ENCODE assay signal across 8 cellular contexts in the genomic region with DNA sequence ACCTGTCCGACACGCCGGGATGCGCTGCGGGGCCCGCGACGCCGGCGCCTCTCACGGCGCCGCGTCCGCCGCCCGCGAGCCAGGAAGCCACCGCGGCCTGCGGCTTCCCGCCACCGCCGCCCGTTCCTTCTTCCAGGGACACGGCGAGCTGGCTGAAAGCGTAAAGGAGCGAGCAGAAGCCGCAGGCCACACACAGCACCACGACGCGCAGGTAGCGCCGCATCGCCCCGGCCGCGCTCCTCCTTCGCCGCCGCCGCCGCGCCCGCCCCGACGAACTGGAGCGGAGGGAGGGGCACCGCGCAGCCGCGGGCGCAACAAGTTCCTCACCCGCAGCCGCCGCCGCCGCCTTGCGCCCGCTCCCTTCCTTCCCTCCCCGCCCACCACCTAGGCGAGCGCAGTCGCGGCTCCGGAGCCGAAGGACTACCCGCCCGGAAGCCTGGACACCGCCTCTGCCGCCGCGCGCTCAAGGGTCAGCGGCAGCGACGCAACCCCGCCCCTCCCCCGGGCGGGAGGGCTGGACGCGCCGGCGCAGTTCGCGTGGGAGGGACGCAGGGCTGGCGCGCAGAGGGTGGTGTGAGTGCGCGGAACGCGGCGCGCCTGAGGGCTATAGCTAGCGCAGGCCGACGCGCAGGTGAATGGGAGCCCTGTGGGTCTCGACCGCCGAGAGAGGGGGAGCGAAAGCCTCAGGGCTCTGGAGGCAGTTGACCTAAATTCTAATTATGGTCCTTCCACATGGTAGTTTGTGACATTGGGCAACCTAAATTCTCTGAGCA. TPM values are rescaled to one million over a fixed set of nuclear protein-coding genes. Genes with fewer than 3 reads are reported as not detected.
A peak's percentile ranks its signal among the peaks of the same experiment; 100 is the strongest.
DNase-seq lines count a peak whose midpoint lies in the region; ATAC-seq and TF ChIP-seq lines count a peak whose summit lies in the region.

A gene with protein sequence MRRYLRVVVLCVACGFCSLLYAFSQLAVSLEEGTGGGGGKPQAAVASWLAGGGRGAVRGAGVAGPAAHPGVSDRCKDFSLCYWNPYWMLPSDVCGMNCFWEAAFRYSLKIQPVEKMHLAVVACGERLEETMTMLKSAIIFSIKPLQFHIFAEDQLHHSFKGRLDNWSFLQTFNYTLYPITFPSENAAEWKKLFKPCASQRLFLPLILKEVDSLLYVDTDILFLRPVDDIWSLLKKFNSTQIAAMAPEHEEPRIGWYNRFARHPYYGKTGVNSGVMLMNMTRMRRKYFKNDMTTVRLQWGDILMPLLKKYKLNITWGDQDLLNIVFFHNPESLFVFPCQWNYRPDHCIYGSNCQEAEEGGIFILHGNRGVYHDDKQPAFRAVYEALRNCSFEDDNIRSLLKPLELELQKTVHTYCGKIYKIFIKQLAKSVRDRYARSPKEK (minus strand): TSS at position 451 of the 773 bp plus-strand sequence. CDS start 228 bp downstream, at position 223.

- H4K20me1 ChIP-seq in DOHH2 (ENCODE audit: control insufficient read depth, insufficient read depth, low read depth, low read length) (peaks cover 7% of the 10 kb centered on the region; the same call in 1 of the 2 replicates), GM23248 (ENCODE audit: insufficient read depth) (no peaks in the 10 kb centered on the region)

- H3K27me3 ChIP-seq in DOHH2 (ENCODE audit: control insufficient read depth, low read length) (no peaks in the 10 kb centered on the region), GM23248 (replicated peaks; ENCODE audit: insufficient read depth) (no peaks in the 10 kb centered on the region)

- H3K4me1 Mint-ChIP-seq in activated T-helper 2 cell treated with anti-CD3 and anti-CD28 coated beads, Interferon-gamma antibody, Interleukin-2, Interleukin-4, amounts not matched to agents 10 μg/mL and 5 μg/mL and 100 μg/mL, durations not matched to agents 14 hours and 24 hours and 36 hours (ENCODE audit: low read depth): peaks cover 32% of the 10 kb centered on the region
- peaks cover 29 to 36% of the 10 kb centered on the region in 2 donors for H3K4me1 Mint-ChIP-seq in natural killer cell treated with Interleukin-12 subunit alpha and Interleukin-12 subunit beta and Interleukin-15 and Interleukin-18, amount 100 ng/mL, for 72 hours (ENCODE audit: low read depth in 2 of 2)

- H3K4me3 ChIP-seq in DOHH2 (ENCODE audit: low read length): peak within 1 kb of the TSS; percentile 82
- H3K4me3 ChIP-seq in GM23248: peak within 1 kb of the TSS; percentile 82

- H3K9me3 Mint-ChIP-seq in activated T-helper 2 cell treated with anti-CD3 and anti-CD28 coated beads, Interferon-gamma antibody, Interleukin-2, Interleukin-4, amounts not matched to agents 10 μg/mL and 5 μg/mL and 100 μg/mL, durations not matched to agents 14 hours and 24 hours and 36 hours: no peaks in the 10 kb centered on the region
- H3K9me3 Mint-ChIP-seq in natural killer cell treated with Interleukin-12 subunit alpha and Interleukin-12 subunit beta and Interleukin-15 and Interleukin-18, amount 100 ng/mL, for 72 hours: no peaks in the 10 kb centered on the region

- peaks cover 3% of the 10 kb centered on the region for H3K36me3 Mint-ChIP-seq in activated T-helper 2 cell treated with anti-CD3 and anti-CD28 coated beads, Interferon-gamma antibody, Interleukin-2, Interleukin-4, amounts not matched to agents 10 μg/mL and 5 μg/mL and 100 μg/mL, durations not matched to agents 14 hours and 24 hours and 36 hours (ENCODE audit: low read depth)
- no peaks in the 10 kb centered on the region for H3K36me3 Mint-ChIP-seq in natural killer cell treated with Interleukin-12 subunit alpha and Interleukin-12 subunit beta and Interleukin-15 and Interleukin-18, amount 100 ng/mL, for 72 hours

- 2 to 3% methylated on average over 45 to 67 of the region's 104 CpGs for WGBS in GM23248 (ENCODE audit: low coverage in 1 of 2, low lambda C conversion rate in 2 of 2, missing lambda C conversion rate in 2 of 2), 2 experiments

- H3K79me2 ChIP-seq in DOHH2 (ENCODE audit: control insufficient read depth, low read length) (peaks cover 46% of the 10 kb centered on the region), GM23248 (ENCODE audit: insufficient read depth) (peaks cover 46% of the 10 kb centered on the region)

- H3K27ac ChIP-seq in DOHH2 (ENCODE audit: low read depth, low read length): peak within 1 kb of the TSS; percentile 54
- peak within 1 kb of the TSS; percentile 23; the same call in 1 of the 2 replicates for H3K27ac ChIP-seq in GM23248

- no peaks in the 10 kb centered on the region for H3K9me3 ChIP-seq in DOHH2 (ENCODE audit: control insufficient read depth, insufficient read depth, low read length)
- H3K9me3 ChIP-seq in GM23248 (ENCODE audit: low read depth): no peaks in the 10 kb centered on the region

- H3K4me2 ChIP-seq in DOHH2 (ENCODE audit: low read length) (peak within 1 kb of the TSS; percentile 85), GM23248 (ENCODE audit: unreplicated experiment) (peak within 1 kb of the TSS; percentile 95)

- H3K4me3 Mint-ChIP-seq in activated T-helper 2 cell treated with anti-CD3 and anti-CD28 coated beads, Interferon-gamma antibody, Interleukin-2, Interleukin-4, amounts not matched to agents 10 μg/mL and 5 μg/mL and 100 μg/mL, durations not matched to agents 14 hours and 24 hours and 36 hours (ENCODE audit: low read depth): peak within 1 kb of the TSS; percentile 92
- H3K4me3 Mint-ChIP-seq in natural killer cell treated with Interleukin-12 subunit alpha and Interleukin-12 subunit beta and Interleukin-15 and Interleukin-18, amount 100 ng/mL, for 72 hours: peak within 1 kb of the TSS; percentile 91

- no peak for TF ChIP-seq CTCF in DOHH2 (IDR thresholded peaks at IDR 0.05; ENCODE audit: low read depth, low read length, poor library complexity, severe bottlenecking)

- H3K9ac ChIP-seq in GM23248: peak within 1 kb of the TSS; percentile 73

- H3K9me2 ChIP-seq in DOHH2 (replicated peaks; ENCODE audit: control insufficient read depth, low read length) (no peaks in the 10 kb centered on the region), GM23248 (ENCODE audit: insufficient read depth) (no peaks in the 10 kb centered on the region)

- H3K4me1 ChIP-seq in DOHH2 (ENCODE audit: control insufficient read depth, low read length) (peaks cover 25% of the 10 kb centered on the region), GM23248 (ENCODE audit: insufficient read depth) (peaks cover 29% of the 10 kb centered on the region)

- peak; percentile 97 to 98 for ATAC-seq in natural killer cell treated with Interleukin-12 subunit alpha and Interleukin-12 subunit beta and Interleukin-15 and Interleukin-18, amount 100 ng/mL, for 72 hours

- H3F3A ChIP-seq in DOHH2 (ENCODE audit: control insufficient read depth, insufficient read depth) (no peaks in the 10 kb centered on the region), GM23248 (ENCODE audit: insufficient read depth) (peaks cover 28% of the 10 kb centered on the region)

- no peaks in the 10 kb centered on the region for H3K36me3 ChIP-seq in DOHH2 (ENCODE audit: control insufficient read depth, low read length)
- H3K36me3 ChIP-seq in GM23248 (ENCODE audit: low read depth): no peaks in the 10 kb centered on the region

- DNase-seq in GM23248 (peak; percentile 97), Kasumi-1 (lab: John Stamatoyannopoulos, UW) (peak; percentile 72), RPMI8226 (peak; percentile 96), fibroblast of peridontal ligament (ENCODE audit: extremely low read depth) (peak; percentile 86)
- DNase-seq in activated T-helper 2 cell treated with anti-CD3 and anti-CD28 coated beads, Interferon-gamma antibody, Interleukin-2, Interleukin-4, amounts not matched to agents 10 μg/mL and 5 μg/mL and 100 μg/mL, durations not matched to agents 14 hours and 24 hours and 36 hours (ENCODE audit: low spot score): peak; percentile 77
- DNase-seq in natural killer cell treated with Interleukin-12 subunit alpha and Interleukin-12 subunit beta and Interleukin-15 and Interleukin-18, amount 100 ng/mL, for 72 hours (ENCODE audit: low spot score): peak; percentile 97
- DNase-seq in stimulated activated naive CD4-positive, alpha-beta T cell treated with Interleukin-2 at 50 U/mL for 16 hours (lab: John Stamatoyannopoulos, UW): peak; percentile 84

- in situ Hi-C loops in GM23248 (cut with MboI): loop anchor here (25.0 kb wide), 2 partner anchors 418 to 1143 kb away; no protein-coding TSS in a partner anchor

- H2AFZ ChIP-seq in GM23248: peak within 1 kb of the TSS; percentile 89

- H3K27me3 Mint-ChIP-seq in activated T-helper 2 cell treated with anti-CD3 and anti-CD28 coated beads, Interferon-gamma antibody, Interleukin-2, Interleukin-4, amounts not matched to agents 10 μg/mL and 5 μg/mL and 100 μg/mL, durations not matched to agents 14 hours and 24 hours and 36 hours (ENCODE audit: low read depth): peaks cover 7% of the 10 kb centered on the region
- H3K27me3 Mint-ChIP-seq in natural killer cell treated with Interleukin-12 subunit alpha and Interleukin-12 subunit beta and Interleukin-15 and Interleukin-18, amount 100 ng/mL, for 72 hours: no peaks in the 10 kb centered on the region

- intact Hi-C loops in activated T-helper 2 cell treated with anti-CD3 and anti-CD28 coated beads, Interferon-gamma antibody, Interleukin-2, Interleukin-4, amounts not matched to agents 10 μg/mL and 5 μg/mL and 100 μg/mL, durations not matched to agents 14 hours and 24 hours and 36 hours (cut with micrococcal nuclease): loop anchor here (1.0 kb wide), 3 partner anchors 46 to 182 kb away; a partner anchor contains a TSS

- peak within 1 kb of the TSS; percentile 79 for H3K27ac Mint-ChIP-seq in activated T-helper 2 cell treated with anti-CD3 and anti-CD28 coated beads, Interferon-gamma antibody, Interleukin-2, Interleukin-4, amounts not matched to agents 10 μg/mL and 5 μg/mL and 100 μg/mL, durations not matched to agents 14 hours and 24 hours and 36 hours
- H3K27ac Mint-ChIP-seq in natural killer cell treated with Interleukin-12 subunit alpha and Interleukin-12 subunit beta and Interleukin-15 and Interleukin-18, amount 100 ng/mL, for 72 hours: peak within 1 kb of the TSS; percentile 68 to 79

RNA-seq across cellular contexts. Expression of the gene that starts here (rescaled TPM):
- 14.6 and 16.6 TPM in 2 replicates for total RNA-seq in GM23248 (2014; rRNA removed; shearing (Covaris generic))
- polyA plus RNA-seq in GM23248 (2016; fragmentation: Nextera tagmentation; extraction: Ambion mirVana): 13.7 and 14.8 TPM in 2 replicates
- 9.8 and 11.0 TPM in 2 replicates for total RNA-seq in activated T-helper 2 cell treated with anti-CD3 and anti-CD28 coated beads, Interferon-gamma antibody, Interleukin-2, Interleukin-4, amounts not matched to agents 10 μg/mL and 5 μg/mL and 100 μg/mL, durations not matched to agents 14 hours and 24 hours and 36 hours
- total RNA-seq in natural killer cell treated with Interleukin-12 subunit alpha and Interleukin-12 subunit beta and Interleukin-15 and Interleukin-18, amount 100 ng/mL, for 72 hours: 10 to 100 TPM; 10.3 to 12.2 TPM

Comparison
In these comparisons a context has a peak if more than half of its experiments do, and no peak if none do; other contexts are left out.
1. Peak in every context shown above with its lines: DNase-seq, ATAC-seq, H3K4me3 ChIP-seq and H3K27ac ChIP-seq.